Comparison of ENCODE assay signal across 4 cellular contexts in the genomic region with DNA sequence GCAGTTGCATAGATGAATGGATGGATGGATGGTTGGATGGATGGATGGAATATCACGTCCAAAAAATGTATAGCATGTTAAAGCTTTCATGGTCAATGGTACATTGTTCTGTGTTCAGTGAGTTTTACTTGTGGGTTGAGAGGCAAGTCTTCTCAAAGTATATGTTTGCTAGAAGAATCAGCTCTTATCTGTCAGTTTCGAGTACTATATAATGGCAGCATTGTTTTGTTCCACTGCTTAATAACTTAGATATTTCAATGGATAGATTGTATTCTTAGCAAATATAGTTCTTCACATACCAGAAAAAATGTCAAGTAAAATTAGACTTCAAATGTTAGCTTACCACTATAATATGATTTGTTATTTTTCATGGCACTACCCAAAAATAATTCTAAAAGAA.
"Had no signal": no experiment of that assay in that cellular context is flagged by ENCODE, and none has a peak within 500 bp of the region (broad histone marks: within the 10 kb centered on the region; RNA-seq: fewer than 3 reads in every experiment).

No MANE protein-coding gene starts in this region.

- ATAC-seq: K562 had no signal

- H2AFZ ChIP-seq: GM23338 had no signal

- H3K4me3 Mint-ChIP-seq: H9 had no signal

- H3K4me3 ChIP-seq: GM23338, K562 had no signal

- H3K9me3 Mint-ChIP-seq: H9 had no signal

- DNase-seq: H9, KG1 had no signal
